23 cellular contexts compared by ENCODE assay signal in genomic region chr3:111608378-111608777, GRCh38. TPM values are rescaled to one million over a fixed set of nuclear protein-coding genes. Genes with fewer than 3 reads are reported as not detected.
DNase-seq lines count a peak whose midpoint lies in the region; ATAC-seq and TF ChIP-seq lines count a peak whose summit lies in the region.
"Had no signal": no experiment of that assay in that cellular context is flagged by ENCODE, and none has a peak within 500 bp of the region (broad histone marks: within the 10 kb centered on the region; RNA-seq: fewer than 3 reads in every experiment).

No MANE protein-coding gene starts in this region.

- ATAC-seq in HCT116 = no peak
- ATAC-seq in activated CD8-positive, alpha-beta T cell treated with anti-CD3 and anti-CD28 coated beads, Interleukin-2, amount 10 ng/mL, durations not matched to agents 7 days and 5 days = peak; percentile 30
- no peak for ATAC-seq in stimulated activated memory B cell treated with anti-CD40 and anti-IgM and Interleukin-4, amounts not matched to agents 10 μg/mL and 1 μg/mL and 100 μg/mL, for 72 hours
- ATAC-seq: GM12878, WTC11 had no signal

- peaks cover 6 to 76% of the 10 kb centered on the region in 2 experiments for H3K4me1 ChIP-seq in HCT116 (ENCODE audit: control insufficient read depth in 1 of 2, insufficient read depth in 2 of 2, low read length in 2 of 2)
- H3K4me1 ChIP-seq in right atrium auricular region = no peaks in the 10 kb centered on the region

- H3K9me3 Mint-ChIP-seq in activated CD4-positive, alpha-beta T cell treated with anti-CD3 and anti-CD28 coated beads, Interleukin-2, amount 10 ng/mL, durations not matched to agents 24 days and 14 days = peaks cover 11% of the 10 kb centered on the region
- H3K9me3 Mint-ChIP-seq in activated CD8-positive, alpha-beta T cell treated with anti-CD3 and anti-CD28 coated beads, Interleukin-2, amount 10 ng/mL, durations not matched to agents 7 days and 5 days (ENCODE audit: insufficient read depth) = peaks cover 6% of the 10 kb centered on the region
- H3K9me3 Mint-ChIP-seq in stimulated activated memory B cell treated with anti-CD40 and anti-IgM and Interleukin-4, amounts not matched to agents 10 μg/mL and 1 μg/mL and 100 μg/mL, for 72 hours = no peaks in the 10 kb centered on the region

- H3K9me2 ChIP-seq in HCT116 (ENCODE audit: insufficient read depth) = no peaks in the 10 kb centered on the region

- H4K20me1 ChIP-seq in HCT116 (ENCODE audit: insufficient read depth) = no peaks in the 10 kb centered on the region

- H2AFZ ChIP-seq in HCT116 (ENCODE audit: low read depth, low read length, poor library complexity, severe bottlenecking) = peak overlapping the region; percentile 60
- H2AFZ ChIP-seq: GM23248, PC-9 had no signal

- POLR2A ChIA-PET in HCT116 (lab: Charles Lee) = no interaction called here
- POLR2A ChIA-PET in activated CD8-positive, alpha-beta T cell treated with anti-CD3 and anti-CD28 coated beads, Interleukin-2, amount 10 ng/mL, durations not matched to agents 7 days and 5 days (lab: Charles Lee) = interaction anchor here (0.6 to 1.9 kb wide), 6 partner anchors 8 to 67 kb away, joined by 3 to 10 read pairs (median 6); partner anchors contain the start of gene CD96

- H3K79me2 ChIP-seq in HCT116 (ENCODE audit: insufficient read depth, low read length) = no peaks in the 10 kb centered on the region

- no peak overlapping the region for H3K4me2 ChIP-seq in HCT116 (ENCODE audit: low read length)
- H3K4me2 ChIP-seq: KMS-11, PC-9 had no signal

- H3K9ac ChIP-seq in HCT116 (ENCODE audit: low read length) = no peak overlapping the region; the same call in 1 of the 2 replicates
- H3K9ac ChIP-seq: GM23248, KMS-11 had no signal

- H3K4me3 ChIP-seq in HCT116 (replicated peaks in 1 of 2; ENCODE audit: low read depth in 1 of 2, low read length in 2 of 2) (no peak overlapping the region), right atrium auricular region (no peak overlapping the region)
- H3K4me3 ChIP-seq: GM12878, GM23248, PC-9 had no signal

- no peak for TF ChIP-seq CTCF in HCT116 (IDR thresholded peaks at IDR 0.05 in 2 of 3, conservative IDR thresholded peaks at IDR 0.05 in 1 of 3; ENCODE audit: borderline replicate concordance in 1 of 3, insufficient read depth in 1 of 3, low read depth in 2 of 3, low read length in 2 of 3)
- TF ChIP-seq CTCF in right atrium auricular region (IDR thresholded peaks at IDR 0.05) = no peak

- TF ChIP-seq RAD21 in HCT116 (IDR thresholded peaks at IDR 0.05; ENCODE audit: low read depth) = no peak

- H3K27me3 Mint-ChIP-seq in activated CD4-positive, alpha-beta T cell treated with anti-CD3 and anti-CD28 coated beads, Interleukin-2, amount 10 ng/mL, durations not matched to agents 24 days and 14 days = no peaks in the 10 kb centered on the region
- H3K27me3 Mint-ChIP-seq in activated CD8-positive, alpha-beta T cell treated with anti-CD3 and anti-CD28 coated beads, Interleukin-2, amount 10 ng/mL, durations not matched to agents 7 days and 5 days (ENCODE audit: low read depth) = no peaks in the 10 kb centered on the region
- H3K27me3 Mint-ChIP-seq in stimulated activated memory B cell treated with anti-CD40 and anti-IgM and Interleukin-4, amounts not matched to agents 10 μg/mL and 1 μg/mL and 100 μg/mL, for 72 hours = no peaks in the 10 kb centered on the region

- H3K27me3 ChIP-seq in HCT116 (ENCODE audit: insufficient read depth, low read length) (no peaks in the 10 kb centered on the region), right atrium auricular region (no peaks in the 10 kb centered on the region)

- CTCF ChIA-PET in HCT116 (lab: Charles Lee) = no interaction called here
- CTCF ChIA-PET in activated CD8-positive, alpha-beta T cell treated with anti-CD3 and anti-CD28 coated beads, Interleukin-2, amount 10 ng/mL, durations not matched to agents 7 days and 5 days (lab: Charles Lee) = interaction anchor here (1.1 to 2.7 kb wide), 3 partner anchors 8 to 30 kb away, joined by 3 to 21 read pairs (median 6); no protein-coding TSS in a partner anchor

- intact Hi-C loops in activated CD4-positive, alpha-beta T cell treated with anti-CD3 and anti-CD28 coated beads, Interleukin-2, amount 10 ng/mL, durations not matched to agents 24 days and 14 days (cut with micrococcal nuclease) = loop anchor here (5.0 kb wide), 2 partner anchors 346 to 536 kb away; partner anchors contain the start of gene NECTIN3
- intact Hi-C loops in HCT116 (cut with micrococcal nuclease) = no loop called here

- H3K4me3 Mint-ChIP-seq in activated CD4-positive, alpha-beta T cell treated with anti-CD3 and anti-CD28 coated beads, Interleukin-2, amount 10 ng/mL, durations not matched to agents 24 days and 14 days = peak overlapping the region; percentile 62
- no peak overlapping the region for H3K4me3 Mint-ChIP-seq in activated CD8-positive, alpha-beta T cell treated with anti-CD3 and anti-CD28 coated beads, Interleukin-2, amount 10 ng/mL, durations not matched to agents 7 days and 5 days
- H3K4me3 Mint-ChIP-seq in stimulated activated memory B cell treated with anti-CD40 and anti-IgM and Interleukin-4, amounts not matched to agents 10 μg/mL and 1 μg/mL and 100 μg/mL, for 72 hours = no peak overlapping the region
- H3K4me3 Mint-ChIP-seq: WTC11 had no signal

- H3K36me3 Mint-ChIP-seq in activated CD4-positive, alpha-beta T cell treated with anti-CD3 and anti-CD28 coated beads, Interleukin-2, amount 10 ng/mL, durations not matched to agents 24 days and 14 days (ENCODE audit: low read depth) = peaks cover 69% of the 10 kb centered on the region
- H3K36me3 Mint-ChIP-seq in activated CD8-positive, alpha-beta T cell treated with anti-CD3 and anti-CD28 coated beads, Interleukin-2, amount 10 ng/mL, durations not matched to agents 7 days and 5 days (ENCODE audit: low read depth) = peaks cover 98% of the 10 kb centered on the region
- peaks cover 10% of the 10 kb centered on the region for H3K36me3 Mint-ChIP-seq in stimulated activated memory B cell treated with anti-CD40 and anti-IgM and Interleukin-4, amounts not matched to agents 10 μg/mL and 1 μg/mL and 100 μg/mL, for 72 hours
- H3K36me3 Mint-ChIP-seq: WTC11 had no signal

- peaks cover 86% of the 10 kb centered on the region for H3K4me1 Mint-ChIP-seq in activated CD4-positive, alpha-beta T cell treated with anti-CD3 and anti-CD28 coated beads, Interleukin-2, amount 10 ng/mL, durations not matched to agents 24 days and 14 days
- H3K4me1 Mint-ChIP-seq in activated CD8-positive, alpha-beta T cell treated with anti-CD3 and anti-CD28 coated beads, Interleukin-2, amount 10 ng/mL, durations not matched to agents 7 days and 5 days (ENCODE audit: low read depth) = peaks cover 96% of the 10 kb centered on the region
- H3K4me1 Mint-ChIP-seq in stimulated activated memory B cell treated with anti-CD40 and anti-IgM and Interleukin-4, amounts not matched to agents 10 μg/mL and 1 μg/mL and 100 μg/mL, for 72 hours = peaks cover 62% of the 10 kb centered on the region
- H3K4me1 Mint-ChIP-seq: WTC11 had no signal

- peak overlapping the region; percentile 91 for H3K27ac Mint-ChIP-seq in activated CD4-positive, alpha-beta T cell treated with anti-CD3 and anti-CD28 coated beads, Interleukin-2, amount 10 ng/mL, durations not matched to agents 24 days and 14 days
- H3K27ac Mint-ChIP-seq in activated CD8-positive, alpha-beta T cell treated with anti-CD3 and anti-CD28 coated beads, Interleukin-2, amount 10 ng/mL, durations not matched to agents 7 days and 5 days = peak overlapping the region; percentile 85
- H3K27ac Mint-ChIP-seq in stimulated activated memory B cell treated with anti-CD40 and anti-IgM and Interleukin-4, amounts not matched to agents 10 μg/mL and 1 μg/mL and 100 μg/mL, for 72 hours = peak overlapping the region; percentile 95
- H3K27ac Mint-ChIP-seq: WTC11 had no signal

- no peak overlapping the region for H3K27ac ChIP-seq in HCT116 (ENCODE audit: low read depth, low read length)
- H3K27ac ChIP-seq in right atrium auricular region = no peak overlapping the region
- H3K27ac ChIP-seq: GM23248, HL-60, KMS-11, PC-9 had no signal

- RAD21 ChIA-PET in HCT116 (lab: Charles Lee; ENCODE audit: low non-redundant PET in 1 of 2, low total read pairs in 2 of 2, uncharacterized antibody in 2 of 2, unreplicated experiment in 2 of 2) = no interaction called here

- TF ChIP-seq POLR2A in HCT116 (IDR thresholded peaks at IDR 0.05; ENCODE audit: borderline replicate concordance, extremely low read depth, insufficient read depth, insufficient read length) = no peak

- BruUV-seq in HCT116 (replicated peaks; lab: Mats Ljungman, UMichigan) = no TSS peak

- no peak for DNase-seq in activated CD4-positive, alpha-beta T cell treated with anti-CD3 and anti-CD28 coated beads, Interleukin-2, amount 10 ng/mL, durations not matched to agents 24 days and 14 days
- DNase-seq in activated CD4-positive, alpha-beta T cell treated with anti-CD3 and anti-CD28 coated beads for 4 hours = no peak
- DNase-seq in HCT116 (ENCODE audit: low read depth, low spot score) = no peak
- no peak for DNase-seq in activated CD8-positive, alpha-beta T cell treated with anti-CD3 and anti-CD28 coated beads, Interleukin-2, amount 10 ng/mL, durations not matched to agents 7 days and 5 days
- DNase-seq in NCI-H774 (lab: John Stamatoyannopoulos, UW) = no peak
- DNase-seq in right atrium auricular region (ENCODE audit: low spot score) = no peak
- no peak for DNase-seq in anterior cingulate cortex (lab: John Stamatoyannopoulos, UW)
- DNase-seq: effector memory CD4-positive, alpha-beta T cell; GM23248; NCI-H1436 treated with DMSO at 0.1 percent for 48 hours; NCI-H446 treated with DMSO at 0.1 percent for 48 hours; PC-9; retina; stimulated activated CD4-positive, alpha-beta T cell treated with anti-CD3 and anti-CD28 coated beads, Interleukin-1b, Interleukin-23, amount 100 ng/mL, for 48 hours; SW 1271; trophoblast cell had no signal

- H3K36me3 ChIP-seq in HCT116 (ENCODE audit: control insufficient read depth in 1 of 2, insufficient read depth in 2 of 2, low read length in 2 of 2) (no peaks in the 10 kb centered on the region), right atrium auricular region (no peaks in the 10 kb centered on the region)

- H3K9me3 ChIP-seq in HCT116 (ENCODE audit: control insufficient read depth in 1 of 2, insufficient read depth in 1 of 2, low read depth in 1 of 2, low read length in 2 of 2) (no peaks in the 10 kb centered on the region), right atrium auricular region (no peaks in the 10 kb centered on the region)

TF ChIP-seq in HCT116, 20 proteins besides CTCF, POLR2A, EP300 and RAD21 (continues in another document):
- TF ChIP-seq ELF1 (IDR thresholded peaks at IDR 0.05; ENCODE audit: borderline replicate concordance, low read depth) (no peak), TCF7L2 (IDR thresholded peaks at IDR 0.05; ENCODE audit: borderline replicate concordance, extremely low read depth, insufficient read depth, insufficient read length) (no peak)

RNA-seq across cellular contexts. Expression of gene ZBED2, which starts 13.2 kb away (rescaled TPM):
- total RNA-seq in activated CD4-positive, alpha-beta T cell treated with anti-CD3 and anti-CD28 coated beads, Interleukin-2, amount 10 ng/mL, durations not matched to agents 24 days and 14 days = 587 and 596 TPM in 2 replicates
- total RNA-seq in HCT116 (2021; ENCODE audit: unreplicated experiment) = 16.1 TPM
- 3.9 and 5.6 TPM in 2 replicates for polyA plus RNA-seq in HCT116 (2012)
- total RNA-seq in activated CD8-positive, alpha-beta T cell treated with anti-CD3 and anti-CD28 coated beads, Interleukin-2, amount 10 ng/mL, durations not matched to agents 7 days and 5 days = under 1 TPM; 0.68 to 0.74 TPM
- total RNA-seq in right atrium auricular region = under 1 TPM in 1 of 2 donors, not detected in 1; 0.47 TPM
- total RNA-seq: GM23248, lung microvascular endothelial cell had no signal
- polyA plus RNA-seq: GM23248, neural cell had no signal

Comparison
In these comparisons a context has a peak if more than half of its experiments do, and no peak if none do; other contexts are left out.
1. RNA of gene ZBED2, which starts 13.2 kb away (total RNA-seq): 587 to 596 TPM in activated CD4-positive, alpha-beta T cell treated with anti-CD3 and anti-CD28 coated beads, Interleukin-2, amount 10 ng/mL, durations not matched to agents 24 days and 14 days; 16.1 TPM in HCT116 (single experiment), 0.68 to 0.74 TPM in activated CD8-positive, alpha-beta T cell treated with anti-CD3 and anti-CD28 coated beads, Interleukin-2, amount 10 ng/mL, durations not matched to agents 7 days and 5 days and 0.47 TPM in right atrium auricular region; every median in the first group is over 10 times any median in the second.
2. Peak in every context shown above with its lines, with median percentiles within 50 percentile points of each other: H3K27ac Mint-ChIP-seq.